In the genomic region with DNA sequence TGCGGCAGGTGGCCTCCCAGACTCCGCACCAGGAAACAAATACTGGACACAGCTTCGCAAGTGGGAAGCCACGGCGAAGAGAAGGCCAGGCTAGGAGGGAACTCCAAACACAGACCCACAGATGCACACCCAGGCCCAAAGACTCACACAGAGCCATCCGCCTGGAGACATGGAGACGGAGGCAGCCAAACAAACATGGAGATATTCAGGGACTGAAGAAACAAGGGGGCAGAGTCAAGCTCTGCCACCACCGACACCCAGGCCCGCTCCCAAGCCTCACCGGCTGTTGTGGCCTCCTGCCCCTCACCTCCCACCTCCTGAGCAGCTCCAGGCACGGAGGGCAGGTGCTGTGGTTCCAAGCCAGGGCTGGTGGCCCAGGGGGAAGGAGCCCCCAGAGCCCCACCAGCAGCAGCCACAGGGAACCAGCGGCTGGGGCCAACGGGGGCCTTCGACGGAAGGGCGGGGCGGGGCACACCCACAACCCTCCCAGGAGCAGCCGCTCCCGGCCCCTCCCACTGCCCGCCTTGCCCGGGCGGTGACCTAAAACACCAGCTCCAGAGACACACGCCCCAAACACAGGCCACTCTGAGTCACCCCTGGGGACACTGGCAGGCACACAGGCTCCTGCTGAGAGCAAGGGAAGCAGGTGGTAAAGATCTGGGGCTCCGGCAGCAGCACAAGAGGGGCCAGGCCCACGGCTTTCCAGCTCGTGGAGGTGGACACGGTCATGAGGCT, we compare ENCODE assay signal across 1 cellular context.
A peak's percentile ranks its signal among the peaks of the same experiment; 100 is the strongest.
TF ChIP-seq lines count a peak whose summit lies in the region.

No MANE protein-coding gene starts in this region.

TF ChIP-seq in K562, 482 proteins besides CTCF, POLR2A, EP300 and RAD21 (continued from another document and continues in another):
- TF ChIP-seq ZFX (CRISPR knock-in tag; IDR thresholded peaks at IDR 0.05) = peak; percentile 44
- TF ChIP-seq IRF2 (CRISPR knock-in tag; IDR thresholded peaks at IDR 0.05) = no peak
- TF ChIP-seq CBFB (CRISPR knock-in tag; IDR thresholded peaks at IDR 0.05) = no peak
- no peak for TF ChIP-seq SUPT5H (IDR thresholded peaks at IDR 0.05)
- TF ChIP-seq MTA3 (IDR thresholded peaks at IDR 0.05; ENCODE audit: borderline replicate concordance) = peak; percentile 68; the same call in 1 of the 2 replicates
- no peak for TF ChIP-seq GMEB1 (CRISPR knock-in tag; IDR thresholded peaks at IDR 0.05)
- TF ChIP-seq HMG20A (CRISPR knock-in tag; conservative IDR thresholded peaks at IDR 0.05) = no peak
- TF ChIP-seq ZNF79 (CRISPR knock-in tag; IDR thresholded peaks at IDR 0.05; ENCODE audit: low read depth) = no peak
- no peak for TF ChIP-seq ZFP91 (CRISPR knock-in tag; IDR thresholded peaks at IDR 0.05)
- TF ChIP-seq, protein P1, sequence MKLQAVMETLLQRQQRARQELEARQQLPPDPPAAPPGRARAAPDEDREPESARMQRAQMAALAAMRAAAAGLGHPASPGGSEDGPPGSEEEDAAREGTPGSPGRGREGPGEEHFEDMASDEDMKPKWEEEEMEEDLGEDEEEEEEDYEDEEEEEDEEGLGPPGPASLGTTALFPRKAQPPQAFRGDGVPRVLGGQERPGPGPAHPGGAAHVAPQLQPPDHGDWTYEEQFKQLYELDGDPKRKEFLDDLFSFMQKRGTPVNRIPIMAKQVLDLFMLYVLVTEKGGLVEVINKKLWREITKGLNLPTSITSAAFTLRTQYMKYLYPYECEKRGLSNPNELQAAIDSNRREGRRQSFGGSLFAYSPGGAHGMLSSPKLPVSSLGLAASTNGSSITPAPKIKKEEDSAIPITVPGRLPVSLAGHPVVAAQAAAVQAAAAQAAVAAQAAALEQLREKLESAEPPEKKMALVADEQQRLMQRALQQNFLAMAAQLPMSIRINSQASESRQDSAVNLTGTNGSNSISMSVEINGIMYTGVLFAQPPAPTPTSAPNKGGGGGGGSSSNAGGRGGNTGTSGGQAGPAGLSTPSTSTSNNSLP (IDR thresholded peaks at IDR 0.05; ENCODE audit: borderline replicate concordance, low read depth, low read length) = no peak
- TF ChIP-seq, protein P2, sequence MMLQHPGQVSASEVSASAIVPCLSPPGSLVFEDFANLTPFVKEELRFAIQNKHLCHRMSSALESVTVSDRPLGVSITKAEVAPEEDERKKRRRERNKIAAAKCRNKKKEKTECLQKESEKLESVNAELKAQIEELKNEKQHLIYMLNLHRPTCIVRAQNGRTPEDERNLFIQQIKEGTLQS (IDR thresholded peaks at IDR 0.05) = peak; percentile 85
- TF ChIP-seq, protein P2 (CRISPR knock-in tag; conservative IDR thresholded peaks at IDR 0.05) = no peak; the same call in 1 of the 2 replicates
- TF ChIP-seq MTA1 (IDR thresholded peaks at IDR 0.05; ENCODE audit: borderline replicate concordance) = no peak
- TF ChIP-seq CREM (IDR thresholded peaks at IDR 0.05; ENCODE audit: low read depth) = peak; percentile 38; the same call in 1 of the 2 replicates
- TF ChIP-seq ZNF324 (CRISPR knock-in tag; IDR thresholded peaks at IDR 0.05) = no peak
- no peak for TF ChIP-seq MED1 (CRISPR knock-in tag; IDR thresholded peaks at IDR 0.05; ENCODE audit: borderline replicate concordance)
- no peak for TF ChIP-seq CBX1 (IDR thresholded peaks at IDR 0.05; ENCODE audit: low read depth)
- no peak for TF ChIP-seq ZNF699 (CRISPR knock-in tag; IDR thresholded peaks at IDR 0.05; ENCODE audit: insufficient replicate concordance)
- TF ChIP-seq MAFF (IDR thresholded peaks at IDR 0.05; ENCODE audit: low read length) = no peak
- TF ChIP-seq ZNF311 (CRISPR knock-in tag; IDR thresholded peaks at IDR 0.05) = no peak
- peak; percentile 39; the same call in 1 of the 2 replicates for TF ChIP-seq ATF7 (IDR thresholded peaks at IDR 0.05)
- TF ChIP-seq ELK3 (CRISPR knock-in tag; IDR thresholded peaks at IDR 0.05) = no peak
- TF ChIP-seq RFX5 (IDR thresholded peaks at IDR 0.05; ENCODE audit: low read depth, low read length) = no peak
- peak; percentile 29; the same call in 1 of the 2 replicates for TF ChIP-seq ZBED1 (IDR thresholded peaks at IDR 0.05)
- TF ChIP-seq, protein P3, sequence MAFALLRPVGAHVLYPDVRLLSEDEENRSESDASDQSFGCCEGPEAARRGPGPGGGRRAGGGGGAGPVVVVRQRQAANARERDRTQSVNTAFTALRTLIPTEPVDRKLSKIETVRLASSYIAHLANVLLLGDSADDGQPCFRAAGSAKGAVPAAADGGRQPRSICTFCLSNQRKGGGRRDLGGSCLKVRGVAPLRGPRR (CRISPR knock-in tag; IDR thresholded peaks at IDR 0.05) = no peak
- no peak for TF ChIP-seq SMAD3 (CRISPR knock-in tag; conservative IDR thresholded peaks at IDR 0.05)
- peak; percentile 45; the same call in 1 of the 2 replicates for TF ChIP-seq SP1 (CRISPR knock-in tag; IDR thresholded peaks at IDR 0.05)
- TF ChIP-seq NFIX (CRISPR knock-in tag; IDR thresholded peaks at IDR 0.05; ENCODE audit: low read depth) = no peak
- TF ChIP-seq, protein P4, sequence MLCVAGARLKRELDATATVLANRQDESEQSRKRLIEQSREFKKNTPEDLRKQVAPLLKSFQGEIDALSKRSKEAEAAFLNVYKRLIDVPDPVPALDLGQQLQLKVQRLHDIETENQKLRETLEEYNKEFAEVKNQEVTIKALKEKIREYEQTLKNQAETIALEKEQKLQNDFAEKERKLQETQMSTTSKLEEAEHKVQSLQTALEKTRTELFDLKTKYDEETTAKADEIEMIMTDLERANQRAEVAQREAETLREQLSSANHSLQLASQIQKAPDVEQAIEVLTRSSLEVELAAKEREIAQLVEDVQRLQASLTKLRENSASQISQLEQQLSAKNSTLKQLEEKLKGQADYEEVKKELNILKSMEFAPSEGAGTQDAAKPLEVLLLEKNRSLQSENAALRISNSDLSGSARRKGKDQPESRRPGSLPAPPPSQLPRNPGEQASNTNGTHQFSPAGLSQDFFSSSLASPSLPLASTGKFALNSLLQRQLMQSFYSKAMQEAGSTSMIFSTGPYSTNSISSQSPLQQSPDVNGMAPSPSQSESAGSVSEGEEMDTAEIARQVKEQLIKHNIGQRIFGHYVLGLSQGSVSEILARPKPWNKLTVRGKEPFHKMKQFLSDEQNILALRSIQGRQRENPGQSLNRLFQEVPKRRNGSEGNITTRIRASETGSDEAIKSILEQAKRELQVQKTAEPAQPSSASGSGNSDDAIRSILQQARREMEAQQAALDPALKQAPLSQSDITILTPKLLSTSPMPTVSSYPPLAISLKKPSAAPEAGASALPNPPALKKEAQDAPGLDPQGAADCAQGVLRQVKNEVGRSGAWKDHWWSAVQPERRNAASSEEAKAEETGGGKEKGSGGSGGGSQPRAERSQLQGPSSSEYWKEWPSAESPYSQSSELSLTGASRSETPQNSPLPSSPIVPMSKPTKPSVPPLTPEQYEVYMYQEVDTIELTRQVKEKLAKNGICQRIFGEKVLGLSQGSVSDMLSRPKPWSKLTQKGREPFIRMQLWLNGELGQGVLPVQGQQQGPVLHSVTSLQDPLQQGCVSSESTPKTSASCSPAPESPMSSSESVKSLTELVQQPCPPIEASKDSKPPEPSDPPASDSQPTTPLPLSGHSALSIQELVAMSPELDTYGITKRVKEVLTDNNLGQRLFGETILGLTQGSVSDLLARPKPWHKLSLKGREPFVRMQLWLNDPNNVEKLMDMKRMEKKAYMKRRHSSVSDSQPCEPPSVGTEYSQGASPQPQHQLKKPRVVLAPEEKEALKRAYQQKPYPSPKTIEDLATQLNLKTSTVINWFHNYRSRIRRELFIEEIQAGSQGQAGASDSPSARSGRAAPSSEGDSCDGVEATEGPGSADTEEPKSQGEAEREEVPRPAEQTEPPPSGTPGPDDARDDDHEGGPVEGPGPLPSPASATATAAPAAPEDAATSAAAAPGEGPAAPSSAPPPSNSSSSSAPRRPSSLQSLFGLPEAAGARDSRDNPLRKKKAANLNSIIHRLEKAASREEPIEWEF (CRISPR knock-in tag; IDR thresholded peaks at IDR 0.05) = no peak
- no peak for TF ChIP-seq ESRRB (CRISPR knock-in tag; IDR thresholded peaks at IDR 0.05; ENCODE audit: borderline replicate concordance)
- no peak for TF ChIP-seq EZH2 (IDR thresholded peaks at IDR 0.05; ENCODE audit: borderline replicate concordance, low read depth, low read length)
- TF ChIP-seq MAZ (CRISPR knock-in tag; conservative IDR thresholded peaks at IDR 0.05 in 1 of 2, IDR thresholded peaks at IDR 0.05 in 1 of 2) = peak; percentile 55 to 92; a peak in 3 of 4 replicates
- no peak for TF ChIP-seq ZNF75A (CRISPR knock-in tag; IDR thresholded peaks at IDR 0.05)
- TF ChIP-seq ZNF146 (CRISPR knock-in tag; IDR thresholded peaks at IDR 0.05; ENCODE audit: unreplicated experiment) = no peak
- TF ChIP-seq CCNT2 (IDR thresholded peaks at IDR 0.05; ENCODE audit: borderline replicate concordance, extremely low read depth, insufficient read length, low read depth, low read length) = peak; percentile 62
- peak; percentile 58 for TF ChIP-seq RBFOX2 (IDR thresholded peaks at IDR 0.05; ENCODE audit: low read depth, low read length)
- TF ChIP-seq TAF9B (IDR thresholded peaks at IDR 0.05; ENCODE audit: partially characterized antibody) = no peak
- TF ChIP-seq FOXP1 (CRISPR knock-in tag; IDR thresholded peaks at IDR 0.05) = no peak
- no peak for TF ChIP-seq RFX1 (IDR thresholded peaks at IDR 0.05)
- no peak for TF ChIP-seq ZNF354B (CRISPR knock-in tag; IDR thresholded peaks at IDR 0.05)
- TF ChIP-seq BACH1 (tag; IDR thresholded peaks at IDR 0.05) = no peak
- TF ChIP-seq ARHGAP35 (IDR thresholded peaks at IDR 0.05; ENCODE audit: partially characterized antibody) = no peak
- no peak for TF ChIP-seq BRF1 (IDR thresholded peaks at IDR 0.05; ENCODE audit: borderline replicate concordance, extremely low read depth, insufficient read length)
- no peak for TF ChIP-seq ZNF140 (CRISPR knock-in tag; IDR thresholded peaks at IDR 0.05)
- no peak for TF ChIP-seq GABPB1 (CRISPR knock-in tag; IDR thresholded peaks at IDR 0.05)
- no peak for TF ChIP-seq THRB (CRISPR knock-in tag; conservative IDR thresholded peaks at IDR 0.05)
- no peak for TF ChIP-seq CBFA2T2 (conservative IDR thresholded peaks at IDR 0.05)
- no peak for TF ChIP-seq TBL1XR1 (IDR thresholded peaks at IDR 0.05; ENCODE audit: low read length in 2 of 2)
- TF ChIP-seq KAT7 (CRISPR knock-in tag; IDR thresholded peaks at IDR 0.05; ENCODE audit: borderline replicate concordance) = no peak
- TF ChIP-seq PCBP1 (IDR thresholded peaks at IDR 0.05; ENCODE audit: low read depth, low read length, poor library complexity, severe bottlenecking) = no peak
- no peak for TF ChIP-seq ZNF41 (CRISPR knock-in tag; conservative IDR thresholded peaks at IDR 0.05)
- no peak for TF ChIP-seq MYBL2 (IDR thresholded peaks at IDR 0.05; ENCODE audit: low read depth)
- TF ChIP-seq MYBL2 (CRISPR knock-in tag; IDR thresholded peaks at IDR 0.05; ENCODE audit: borderline replicate concordance) = no peak
- TF ChIP-seq MAFK (IDR thresholded peaks at IDR 0.05; ENCODE audit: low read length) = no peak
